1 cellular context compared by ENCODE assay signal in the genomic region with DNA sequence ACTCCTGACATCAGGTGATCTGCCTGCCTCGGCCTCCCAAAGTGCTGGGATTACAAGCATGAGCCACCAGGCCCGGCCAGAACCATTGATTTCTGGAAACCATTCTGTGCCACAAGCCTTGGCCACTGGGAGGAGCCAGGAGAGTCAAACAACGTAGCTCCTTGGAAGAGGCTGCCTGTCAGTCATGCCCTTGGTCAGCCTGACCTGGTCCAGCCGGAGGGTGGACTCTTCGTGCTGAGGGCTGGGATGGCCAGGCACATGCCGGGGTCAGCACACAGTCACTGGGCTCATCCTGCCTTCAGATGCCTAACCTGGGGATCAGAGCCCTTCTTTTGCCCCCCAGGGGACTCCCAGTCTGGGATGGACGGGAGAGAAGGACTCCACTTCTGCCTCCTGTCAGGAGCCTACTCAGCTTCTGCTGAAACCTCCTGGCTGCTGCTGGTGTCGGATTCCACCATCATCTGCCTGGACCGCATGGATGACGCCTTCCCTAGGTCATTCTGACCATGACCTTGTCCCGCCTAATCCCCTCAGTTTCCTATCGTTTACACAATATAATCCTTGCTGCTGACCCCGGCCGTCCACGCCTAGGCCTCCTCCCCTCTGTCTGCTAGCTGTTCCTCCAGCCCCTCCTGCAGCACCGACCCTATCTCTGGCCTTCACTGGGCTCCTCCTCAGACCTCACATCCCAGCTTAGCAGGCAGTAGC.
TF ChIP-seq lines count a peak whose summit lies in the region.

No MANE protein-coding gene starts in this region.

TF ChIP-seq in HCT116, 20 proteins besides CTCF, POLR2A, EP300 and RAD21 (continued from another document):
- TF ChIP-seq POLR2AphosphoS5 (IDR thresholded peaks at IDR 0.05; ENCODE audit: low read depth, low read length): no peak
- no peak for TF ChIP-seq SIN3A (IDR thresholded peaks at IDR 0.05; ENCODE audit: low read depth)
- TF ChIP-seq ZFX (IDR thresholded peaks at IDR 0.05): no peak
- no peak for TF ChIP-seq SRF (IDR thresholded peaks at IDR 0.05; ENCODE audit: low read depth)
- TF ChIP-seq FOSL1 (IDR thresholded peaks at IDR 0.05; ENCODE audit: low read depth): no peak
- TF ChIP-seq, protein P1, sequence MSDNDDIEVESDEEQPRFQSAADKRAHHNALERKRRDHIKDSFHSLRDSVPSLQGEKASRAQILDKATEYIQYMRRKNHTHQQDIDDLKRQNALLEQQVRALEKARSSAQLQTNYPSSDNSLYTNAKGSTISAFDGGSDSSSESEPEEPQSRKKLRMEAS (IDR thresholded peaks at IDR 0.05): no peak
- no peak for TF ChIP-seq SP1 (IDR thresholded peaks at IDR 0.05; ENCODE audit: low read depth)
- TF ChIP-seq, protein P2, sequence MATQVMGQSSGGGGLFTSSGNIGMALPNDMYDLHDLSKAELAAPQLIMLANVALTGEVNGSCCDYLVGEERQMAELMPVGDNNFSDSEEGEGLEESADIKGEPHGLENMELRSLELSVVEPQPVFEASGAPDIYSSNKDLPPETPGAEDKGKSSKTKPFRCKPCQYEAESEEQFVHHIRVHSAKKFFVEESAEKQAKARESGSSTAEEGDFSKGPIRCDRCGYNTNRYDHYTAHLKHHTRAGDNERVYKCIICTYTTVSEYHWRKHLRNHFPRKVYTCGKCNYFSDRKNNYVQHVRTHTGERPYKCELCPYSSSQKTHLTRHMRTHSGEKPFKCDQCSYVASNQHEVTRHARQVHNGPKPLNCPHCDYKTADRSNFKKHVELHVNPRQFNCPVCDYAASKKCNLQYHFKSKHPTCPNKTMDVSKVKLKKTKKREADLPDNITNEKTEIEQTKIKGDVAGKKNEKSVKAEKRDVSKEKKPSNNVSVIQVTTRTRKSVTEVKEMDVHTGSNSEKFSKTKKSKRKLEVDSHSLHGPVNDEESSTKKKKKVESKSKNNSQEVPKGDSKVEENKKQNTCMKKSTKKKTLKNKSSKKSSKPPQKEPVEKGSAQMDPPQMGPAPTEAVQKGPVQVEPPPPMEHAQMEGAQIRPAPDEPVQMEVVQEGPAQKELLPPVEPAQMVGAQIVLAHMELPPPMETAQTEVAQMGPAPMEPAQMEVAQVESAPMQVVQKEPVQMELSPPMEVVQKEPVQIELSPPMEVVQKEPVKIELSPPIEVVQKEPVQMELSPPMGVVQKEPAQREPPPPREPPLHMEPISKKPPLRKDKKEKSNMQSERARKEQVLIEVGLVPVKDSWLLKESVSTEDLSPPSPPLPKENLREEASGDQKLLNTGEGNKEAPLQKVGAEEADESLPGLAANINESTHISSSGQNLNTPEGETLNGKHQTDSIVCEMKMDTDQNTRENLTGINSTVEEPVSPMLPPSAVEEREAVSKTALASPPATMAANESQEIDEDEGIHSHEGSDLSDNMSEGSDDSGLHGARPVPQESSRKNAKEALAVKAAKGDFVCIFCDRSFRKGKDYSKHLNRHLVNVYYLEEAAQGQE (IDR thresholded peaks at IDR 0.05; ENCODE audit: low read depth): no peak
- TF ChIP-seq, protein P3, sequence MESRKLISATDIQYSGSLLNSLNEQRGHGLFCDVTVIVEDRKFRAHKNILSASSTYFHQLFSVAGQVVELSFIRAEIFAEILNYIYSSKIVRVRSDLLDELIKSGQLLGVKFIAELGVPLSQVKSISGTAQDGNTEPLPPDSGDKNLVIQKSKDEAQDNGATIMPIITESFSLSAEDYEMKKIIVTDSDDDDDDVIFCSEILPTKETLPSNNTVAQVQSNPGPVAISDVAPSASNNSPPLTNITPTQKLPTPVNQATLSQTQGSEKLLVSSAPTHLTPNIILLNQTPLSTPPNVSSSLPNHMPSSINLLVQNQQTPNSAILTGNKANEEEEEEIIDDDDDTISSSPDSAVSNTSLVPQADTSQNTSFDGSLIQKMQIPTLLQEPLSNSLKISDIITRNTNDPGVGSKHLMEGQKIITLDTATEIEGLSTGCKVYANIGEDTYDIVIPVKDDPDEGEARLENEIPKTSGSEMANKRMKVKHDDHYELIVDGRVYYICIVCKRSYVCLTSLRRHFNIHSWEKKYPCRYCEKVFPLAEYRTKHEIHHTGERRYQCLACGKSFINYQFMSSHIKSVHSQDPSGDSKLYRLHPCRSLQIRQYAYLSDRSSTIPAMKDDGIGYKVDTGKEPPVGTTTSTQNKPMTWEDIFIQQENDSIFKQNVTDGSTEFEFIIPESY (IDR thresholded peaks at IDR 0.05; ENCODE audit: extremely low read depth, insufficient replicate concordance, low read length): no peak
- TF ChIP-seq, protein P4, sequence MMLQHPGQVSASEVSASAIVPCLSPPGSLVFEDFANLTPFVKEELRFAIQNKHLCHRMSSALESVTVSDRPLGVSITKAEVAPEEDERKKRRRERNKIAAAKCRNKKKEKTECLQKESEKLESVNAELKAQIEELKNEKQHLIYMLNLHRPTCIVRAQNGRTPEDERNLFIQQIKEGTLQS (IDR thresholded peaks at IDR 0.05): no peak
